In the genomic region with DNA sequence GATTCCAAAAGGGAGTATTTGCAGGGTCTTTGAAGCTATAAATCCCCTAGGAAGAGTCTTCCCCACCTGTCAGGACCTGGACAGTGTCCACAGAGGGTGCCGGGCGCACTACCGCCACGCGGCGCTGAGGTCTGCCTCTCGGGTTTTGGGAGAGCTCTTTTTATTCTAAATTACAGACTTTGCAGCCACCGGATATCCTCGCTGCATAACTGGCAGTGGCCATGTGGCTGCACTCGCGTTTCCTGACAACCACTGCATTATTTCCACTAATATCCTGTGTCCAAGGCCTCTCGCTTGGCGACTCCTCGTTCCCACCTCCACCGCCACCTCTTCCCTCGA, we compare ENCODE assay signal across 8 cellular contexts. TPM values are rescaled to one million over a fixed set of nuclear protein-coding genes. Genes with fewer than 3 reads are reported as not detected.
A peak's percentile ranks its signal among the peaks of the same experiment; 100 is the strongest.
DNase-seq lines count a peak whose midpoint lies in the region; ATAC-seq and TF ChIP-seq lines count a peak whose summit lies in the region.

No MANE protein-coding gene starts in this region.

- WGBS in endodermal cell (ENCODE audit: insufficient coverage in 1 of 2, insufficient read length in 1 of 2), 2 experiments, result 5 to 11% methylated on average over 9 to 16 of the region's 16 CpGs
- WGBS in mesodermal cell (ENCODE audit: insufficient coverage in 2 of 2), 2 experiments, result 5 to 9% methylated on average over 16 of the region's 16 CpGs

- H3K36me3 Mint-ChIP-seq in T-helper 17 cell (ENCODE audit: low read depth) (peaks cover 3% of the 10 kb centered on the region), endodermal cell (ENCODE audit: low read depth) (no peaks in the 10 kb centered on the region)

- no peaks in the 10 kb centered on the region for H3K4me1 ChIP-seq in endodermal cell (ENCODE audit: control insufficient read depth, insufficient read depth, low read length)
- H3K4me1 ChIP-seq in mesodermal cell (ENCODE audit: control insufficient read depth, insufficient read depth, low read length, poor library complexity, severe bottlenecking), result peaks cover 14% of the 10 kb centered on the region
- H3K4me1 ChIP-seq in tibial artery, result peaks cover 0 to 47% (median 18%) of the 10 kb centered on the region in 4 donors

- intact Hi-C loops in tibial artery (cut with DNase I; ENCODE audit: low total_unique reads), result loop anchor here (5.0 kb wide), 1 partner anchor 107 kb away; no protein-coding TSS in a partner anchor

- peak; percentile 23 for TF ChIP-seq CTCF in AG09319 (IDR thresholded peaks at IDR 0.05; ENCODE audit: low read depth, low read length)
- TF ChIP-seq CTCF in endodermal cell (conservative IDR thresholded peaks at IDR 0.05), result no peak
- TF ChIP-seq CTCF in tibial artery (IDR thresholded peaks at IDR 0.05), result peak; percentile 46 to 48

- H3K9me3 ChIP-seq in T-helper 17 cell (ENCODE audit: control insufficient read depth, low read length, poor library complexity, severe bottlenecking) (no peaks in the 10 kb centered on the region), endodermal cell (ENCODE audit: control insufficient read depth, low read length) (no peaks in the 10 kb centered on the region), mesodermal cell (ENCODE audit: control insufficient read depth, low read length) (no peaks in the 10 kb centered on the region), tibial artery (no peaks in the 10 kb centered on the region)

- peak overlapping the region; percentile 33 for H3K9ac ChIP-seq in endodermal cell (ENCODE audit: extremely low read depth, low read length, poor library complexity, severe bottlenecking)

- H3K36me3 ChIP-seq in endodermal cell (ENCODE audit: control insufficient read depth, insufficient read depth, low read length) (no peaks in the 10 kb centered on the region), mesodermal cell (ENCODE audit: control insufficient read depth, insufficient read depth, low read length) (peaks cover under 1% of the 10 kb centered on the region), tibial artery (no peaks in the 10 kb centered on the region)

- ATAC-seq in GM18498 (IDR thresholded peaks at IDR 0.05; ENCODE audit: unreplicated experiment) (peak; percentile 13), T-helper 17 cell (peak; percentile 8), GM18519 (IDR thresholded peaks at IDR 0.05; ENCODE audit: low FRiP score, unreplicated experiment) (no peak)

- peaks cover 21% of the 10 kb centered on the region for H3K27me3 ChIP-seq in endodermal cell (ENCODE audit: control insufficient read depth, insufficient read depth, low read length, poor library complexity, severe bottlenecking)
- no peaks in the 10 kb centered on the region for H3K27me3 ChIP-seq in tibial artery

- DNase-seq in AG09319 (ENCODE audit: extremely low read depth, low read depth), result no peak
- DNase-seq in HT-29 (ENCODE audit: low spot score), result peak; percentile 71
- no peak for DNase-seq in T-helper 17 cell
- no peak for DNase-seq in endodermal cell
- peak; percentile 61 to 84 for DNase-seq in tibial artery

- H3K4me1 Mint-ChIP-seq in T-helper 17 cell, result peaks cover 26% of the 10 kb centered on the region
- H3K4me1 Mint-ChIP-seq in endodermal cell, result peaks cover 21% of the 10 kb centered on the region

- H3K27ac Mint-ChIP-seq in T-helper 17 cell (peak overlapping the region; percentile 79), endodermal cell (peak overlapping the region; percentile 65)

- H3K9me3 Mint-ChIP-seq in endodermal cell, result no peaks in the 10 kb centered on the region

- peak overlapping the region; percentile 81 for H3K4me3 ChIP-seq in endodermal cell (ENCODE audit: low read length)
- peak overlapping the region; percentile 79 for H3K4me3 ChIP-seq in mesodermal cell (ENCODE audit: extremely low read depth, insufficient read depth, low read length, poor library complexity, severe bottlenecking)
- H3K4me3 ChIP-seq in tibial artery, result peak overlapping the region; percentile 96 to 99

- H3K27ac ChIP-seq in endodermal cell (ENCODE audit: low read depth, low read length) (no peak overlapping the region), mesodermal cell (ENCODE audit: low read depth, low read length, severe bottlenecking) (no peak overlapping the region), tibial artery (peak overlapping the region; percentile 92 to 95)

- H3K4me3 Mint-ChIP-seq in T-helper 17 cell, result peak overlapping the region; percentile 96
- H3K4me3 Mint-ChIP-seq in endodermal cell, result peak overlapping the region; percentile 79

- no peaks in the 10 kb centered on the region for H3K27me3 Mint-ChIP-seq in T-helper 17 cell
- H3K27me3 Mint-ChIP-seq in endodermal cell (ENCODE audit: insufficient read depth), result peaks cover 14% of the 10 kb centered on the region

RNA-seq across cellular contexts. Expression of gene TMEM131L, which starts 0.6 kb away (rescaled TPM):
- total RNA-seq in HT-29 (2014; rRNA removed; shearing (Covaris generic)), result 4.6 and 6.3 TPM in 2 replicates
- total RNA-seq in T-helper 17 cell (10 to 100 TPM; 83.8 to 92.7 TPM), endodermal cell (10 to 100 TPM in 1 of 2 donors, 1 to 10 TPM in 1; 6.2 to 10.8 TPM)
- 22.2 TPM for polyA plus RNA-seq in endodermal cell (2013, experiment 1 of 2)
- 19.4 TPM for polyA plus RNA-seq in endodermal cell (2013, experiment 2 of 2)
- polyA plus RNA-seq in mesodermal cell (2013, experiment 1 of 2), result 10.6 TPM
- polyA plus RNA-seq in mesodermal cell (2013, experiment 2 of 2), result 12.5 TPM

Comparison
In these comparisons a context has a peak if more than half of its experiments do, and no peak if none do; other contexts are left out.
1. DNase-seq: peak in HT-29 (single experiment) and tibial artery (2 of 2); none in AG09319 (single experiment), T-helper 17 cell (0 of 3) and endodermal cell (single experiment).
2. H3K27ac ChIP-seq: peak in tibial artery (2 of 2); none in endodermal cell (single experiment) and mesodermal cell (single experiment).
3. RNA of gene TMEM131L, which starts 0.6 kb away (total RNA-seq): 83.8 to 92.7 TPM in T-helper 17 cell; 6.2 to 10.8 TPM in endodermal cell and 4.6 to 6.3 TPM in HT-29; every median in the first group is over 4 times any median in the second.
4. Peak in every context shown above with its lines, with median percentiles within 50 percentile points of each other: H3K4me3 ChIP-seq.